In genomic region chr21:35614412-35614901, GRCh38 we compare ENCODE assay signal across 1 cellular context.
TF ChIP-seq lines count a peak whose summit lies in the region.

No MANE protein-coding gene starts in this region.

TF ChIP-seq in K562, 482 proteins besides CTCF, POLR2A, EP300 and RAD21 (continued from another document):
- no peak for TF ChIP-seq TRIM25 (IDR thresholded peaks at IDR 0.05; ENCODE audit: borderline replicate concordance)
- TF ChIP-seq BRD9 (IDR thresholded peaks at IDR 0.05; ENCODE audit: low read depth, partially characterized antibody) = no peak
- TF ChIP-seq HDAC3 (IDR thresholded peaks at IDR 0.05; ENCODE audit: borderline replicate concordance, partially characterized antibody) = no peak
- TF ChIP-seq CHD1 (IDR thresholded peaks at IDR 0.05; ENCODE audit: low read length) = no peak
- no peak for TF ChIP-seq TEAD1 (CRISPR knock-in tag; IDR thresholded peaks at IDR 0.05)
- TF ChIP-seq ZNF140 (CRISPR knock-in tag; IDR thresholded peaks at IDR 0.05) = no peak
- no peak for TF ChIP-seq SMARCA5 (IDR thresholded peaks at IDR 0.05)
- TF ChIP-seq SLC30A9 (CRISPR knock-in tag; IDR thresholded peaks at IDR 0.05) = no peak
- TF ChIP-seq, protein P1, sequence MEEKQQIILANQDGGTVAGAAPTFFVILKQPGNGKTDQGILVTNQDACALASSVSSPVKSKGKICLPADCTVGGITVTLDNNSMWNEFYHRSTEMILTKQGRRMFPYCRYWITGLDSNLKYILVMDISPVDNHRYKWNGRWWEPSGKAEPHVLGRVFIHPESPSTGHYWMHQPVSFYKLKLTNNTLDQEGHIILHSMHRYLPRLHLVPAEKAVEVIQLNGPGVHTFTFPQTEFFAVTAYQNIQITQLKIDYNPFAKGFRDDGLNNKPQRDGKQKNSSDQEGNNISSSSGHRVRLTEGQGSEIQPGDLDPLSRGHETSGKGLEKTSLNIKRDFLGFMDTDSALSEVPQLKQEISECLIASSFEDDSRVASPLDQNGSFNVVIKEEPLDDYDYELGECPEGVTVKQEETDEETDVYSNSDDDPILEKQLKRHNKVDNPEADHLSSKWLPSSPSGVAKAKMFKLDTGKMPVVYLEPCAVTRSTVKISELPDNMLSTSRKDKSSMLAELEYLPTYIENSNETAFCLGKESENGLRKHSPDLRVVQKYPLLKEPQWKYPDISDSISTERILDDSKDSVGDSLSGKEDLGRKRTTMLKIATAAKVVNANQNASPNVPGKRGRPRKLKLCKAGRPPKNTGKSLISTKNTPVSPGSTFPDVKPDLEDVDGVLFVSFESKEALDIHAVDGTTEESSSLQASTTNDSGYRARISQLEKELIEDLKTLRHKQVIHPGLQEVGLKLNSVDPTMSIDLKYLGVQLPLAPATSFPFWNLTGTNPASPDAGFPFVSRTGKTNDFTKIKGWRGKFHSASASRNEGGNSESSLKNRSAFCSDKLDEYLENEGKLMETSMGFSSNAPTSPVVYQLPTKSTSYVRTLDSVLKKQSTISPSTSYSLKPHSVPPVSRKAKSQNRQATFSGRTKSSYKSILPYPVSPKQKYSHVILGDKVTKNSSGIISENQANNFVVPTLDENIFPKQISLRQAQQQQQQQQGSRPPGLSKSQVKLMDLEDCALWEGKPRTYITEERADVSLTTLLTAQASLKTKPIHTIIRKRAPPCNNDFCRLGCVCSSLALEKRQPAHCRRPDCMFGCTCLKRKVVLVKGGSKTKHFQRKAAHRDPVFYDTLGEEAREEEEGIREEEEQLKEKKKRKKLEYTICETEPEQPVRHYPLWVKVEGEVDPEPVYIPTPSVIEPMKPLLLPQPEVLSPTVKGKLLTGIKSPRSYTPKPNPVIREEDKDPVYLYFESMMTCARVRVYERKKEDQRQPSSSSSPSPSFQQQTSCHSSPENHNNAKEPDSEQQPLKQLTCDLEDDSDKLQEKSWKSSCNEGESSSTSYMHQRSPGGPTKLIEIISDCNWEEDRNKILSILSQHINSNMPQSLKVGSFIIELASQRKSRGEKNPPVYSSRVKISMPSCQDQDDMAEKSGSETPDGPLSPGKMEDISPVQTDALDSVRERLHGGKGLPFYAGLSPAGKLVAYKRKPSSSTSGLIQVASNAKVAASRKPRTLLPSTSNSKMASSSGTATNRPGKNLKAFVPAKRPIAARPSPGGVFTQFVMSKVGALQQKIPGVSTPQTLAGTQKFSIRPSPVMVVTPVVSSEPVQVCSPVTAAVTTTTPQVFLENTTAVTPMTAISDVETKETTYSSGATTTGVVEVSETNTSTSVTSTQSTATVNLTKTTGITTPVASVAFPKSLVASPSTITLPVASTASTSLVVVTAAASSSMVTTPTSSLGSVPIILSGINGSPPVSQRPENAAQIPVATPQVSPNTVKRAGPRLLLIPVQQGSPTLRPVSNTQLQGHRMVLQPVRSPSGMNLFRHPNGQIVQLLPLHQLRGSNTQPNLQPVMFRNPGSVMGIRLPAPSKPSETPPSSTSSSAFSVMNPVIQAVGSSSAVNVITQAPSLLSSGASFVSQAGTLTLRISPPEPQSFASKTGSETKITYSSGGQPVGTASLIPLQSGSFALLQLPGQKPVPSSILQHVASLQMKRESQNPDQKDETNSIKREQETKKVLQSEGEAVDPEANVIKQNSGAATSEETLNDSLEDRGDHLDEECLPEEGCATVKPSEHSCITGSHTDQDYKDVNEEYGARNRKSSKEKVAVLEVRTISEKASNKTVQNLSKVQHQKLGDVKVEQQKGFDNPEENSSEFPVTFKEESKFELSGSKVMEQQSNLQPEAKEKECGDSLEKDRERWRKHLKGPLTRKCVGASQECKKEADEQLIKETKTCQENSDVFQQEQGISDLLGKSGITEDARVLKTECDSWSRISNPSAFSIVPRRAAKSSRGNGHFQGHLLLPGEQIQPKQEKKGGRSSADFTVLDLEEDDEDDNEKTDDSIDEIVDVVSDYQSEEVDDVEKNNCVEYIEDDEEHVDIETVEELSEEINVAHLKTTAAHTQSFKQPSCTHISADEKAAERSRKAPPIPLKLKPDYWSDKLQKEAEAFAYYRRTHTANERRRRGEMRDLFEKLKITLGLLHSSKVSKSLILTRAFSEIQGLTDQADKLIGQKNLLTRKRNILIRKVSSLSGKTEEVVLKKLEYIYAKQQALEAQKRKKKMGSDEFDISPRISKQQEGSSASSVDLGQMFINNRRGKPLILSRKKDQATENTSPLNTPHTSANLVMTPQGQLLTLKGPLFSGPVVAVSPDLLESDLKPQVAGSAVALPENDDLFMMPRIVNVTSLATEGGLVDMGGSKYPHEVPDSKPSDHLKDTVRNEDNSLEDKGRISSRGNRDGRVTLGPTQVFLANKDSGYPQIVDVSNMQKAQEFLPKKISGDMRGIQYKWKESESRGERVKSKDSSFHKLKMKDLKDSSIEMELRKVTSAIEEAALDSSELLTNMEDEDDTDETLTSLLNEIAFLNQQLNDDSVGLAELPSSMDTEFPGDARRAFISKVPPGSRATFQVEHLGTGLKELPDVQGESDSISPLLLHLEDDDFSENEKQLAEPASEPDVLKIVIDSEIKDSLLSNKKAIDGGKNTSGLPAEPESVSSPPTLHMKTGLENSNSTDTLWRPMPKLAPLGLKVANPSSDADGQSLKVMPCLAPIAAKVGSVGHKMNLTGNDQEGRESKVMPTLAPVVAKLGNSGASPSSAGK (IDR thresholded peaks at IDR 0.05) = no peak; the same call in 1 of the 2 replicates
- no peak for TF ChIP-seq PREB (CRISPR knock-in tag; IDR thresholded peaks at IDR 0.05)
- TF ChIP-seq ARID1B (IDR thresholded peaks at IDR 0.05) = peak; percentile 59
- TF ChIP-seq FOXA1 (IDR thresholded peaks at IDR 0.05; ENCODE audit: borderline replicate concordance) = no peak
- TF ChIP-seq CBX3 (IDR thresholded peaks at IDR 0.05; ENCODE audit: borderline replicate concordance in 1 of 2, low read length in 2 of 2) = no peak
- TF ChIP-seq MAFK (IDR thresholded peaks at IDR 0.05; ENCODE audit: low read length) = no peak
- no peak for TF ChIP-seq STAG1 (CRISPR knock-in tag; IDR thresholded peaks at IDR 0.05; ENCODE audit: borderline replicate concordance)
- TF ChIP-seq TAF7 (tag; IDR thresholded peaks at IDR 0.05) = no peak
- no peak for TF ChIP-seq KAT7 (CRISPR knock-in tag; IDR thresholded peaks at IDR 0.05; ENCODE audit: borderline replicate concordance)
- TF ChIP-seq SP2 (IDR thresholded peaks at IDR 0.05; ENCODE audit: extremely low read depth, low read depth, low read length, poor library complexity, severe bottlenecking) = no peak
- no peak for TF ChIP-seq ZNF280A (IDR thresholded peaks at IDR 0.05; ENCODE audit: low read depth, partially characterized antibody)
- no peak for TF ChIP-seq C11orf30 (IDR thresholded peaks at IDR 0.05; ENCODE audit: low read depth)
- TF ChIP-seq, protein P2, sequence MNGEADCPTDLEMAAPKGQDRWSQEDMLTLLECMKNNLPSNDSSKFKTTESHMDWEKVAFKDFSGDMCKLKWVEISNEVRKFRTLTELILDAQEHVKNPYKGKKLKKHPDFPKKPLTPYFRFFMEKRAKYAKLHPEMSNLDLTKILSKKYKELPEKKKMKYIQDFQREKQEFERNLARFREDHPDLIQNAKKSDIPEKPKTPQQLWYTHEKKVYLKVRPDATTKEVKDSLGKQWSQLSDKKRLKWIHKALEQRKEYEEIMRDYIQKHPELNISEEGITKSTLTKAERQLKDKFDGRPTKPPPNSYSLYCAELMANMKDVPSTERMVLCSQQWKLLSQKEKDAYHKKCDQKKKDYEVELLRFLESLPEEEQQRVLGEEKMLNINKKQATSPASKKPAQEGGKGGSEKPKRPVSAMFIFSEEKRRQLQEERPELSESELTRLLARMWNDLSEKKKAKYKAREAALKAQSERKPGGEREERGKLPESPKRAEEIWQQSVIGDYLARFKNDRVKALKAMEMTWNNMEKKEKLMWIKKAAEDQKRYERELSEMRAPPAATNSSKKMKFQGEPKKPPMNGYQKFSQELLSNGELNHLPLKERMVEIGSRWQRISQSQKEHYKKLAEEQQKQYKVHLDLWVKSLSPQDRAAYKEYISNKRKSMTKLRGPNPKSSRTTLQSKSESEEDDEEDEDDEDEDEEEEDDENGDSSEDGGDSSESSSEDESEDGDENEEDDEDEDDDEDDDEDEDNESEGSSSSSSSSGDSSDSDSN (IDR thresholded peaks at IDR 0.05; ENCODE audit: borderline replicate concordance in 1 of 2, low read depth in 2 of 2, low read length in 2 of 2) = no peak
- TF ChIP-seq CREBBP (IDR thresholded peaks at IDR 0.05; ENCODE audit: low read depth, low read length) = no peak
- TF ChIP-seq, protein P3, sequence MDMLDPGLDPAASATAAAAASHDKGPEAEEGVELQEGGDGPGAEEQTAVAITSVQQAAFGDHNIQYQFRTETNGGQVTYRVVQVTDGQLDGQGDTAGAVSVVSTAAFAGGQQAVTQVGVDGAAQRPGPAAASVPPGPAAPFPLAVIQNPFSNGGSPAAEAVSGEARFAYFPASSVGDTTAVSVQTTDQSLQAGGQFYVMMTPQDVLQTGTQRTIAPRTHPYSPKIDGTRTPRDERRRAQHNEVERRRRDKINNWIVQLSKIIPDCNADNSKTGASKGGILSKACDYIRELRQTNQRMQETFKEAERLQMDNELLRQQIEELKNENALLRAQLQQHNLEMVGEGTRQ (CRISPR knock-in tag; IDR thresholded peaks at IDR 0.05) = no peak
- TF ChIP-seq NFYB (IDR thresholded peaks at IDR 0.05; ENCODE audit: extremely low read depth, insufficient read length) = no peak
- no peak for TF ChIP-seq ZBTB26 (CRISPR knock-in tag; IDR thresholded peaks at IDR 0.05)
